ENCODE assay signal across 1 cellular context in the genomic region with DNA sequence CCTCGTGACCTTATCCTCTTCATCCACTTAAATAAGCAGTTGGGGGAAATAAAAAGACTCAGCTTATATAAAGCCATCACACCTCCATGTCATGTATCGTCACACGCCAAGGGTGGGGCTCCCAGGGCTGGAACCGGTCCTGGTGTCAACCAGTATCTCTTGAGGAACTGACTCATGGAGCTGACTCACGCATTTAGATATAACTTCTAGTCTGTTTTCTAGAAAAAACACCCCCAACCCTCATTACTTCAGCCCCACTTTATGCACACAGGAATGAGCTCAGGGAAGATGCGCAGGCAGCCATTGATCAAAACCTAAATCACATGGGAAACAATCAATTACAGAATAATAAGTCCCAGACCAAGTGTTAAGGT.
TF ChIP-seq lines count a peak whose summit lies in the region.

No MANE protein-coding gene starts in this region.

TF ChIP-seq in GM23338, 12 proteins besides CTCF, POLR2A, EP300 and RAD21 (continued from another document):
- TF ChIP-seq, protein P1, sequence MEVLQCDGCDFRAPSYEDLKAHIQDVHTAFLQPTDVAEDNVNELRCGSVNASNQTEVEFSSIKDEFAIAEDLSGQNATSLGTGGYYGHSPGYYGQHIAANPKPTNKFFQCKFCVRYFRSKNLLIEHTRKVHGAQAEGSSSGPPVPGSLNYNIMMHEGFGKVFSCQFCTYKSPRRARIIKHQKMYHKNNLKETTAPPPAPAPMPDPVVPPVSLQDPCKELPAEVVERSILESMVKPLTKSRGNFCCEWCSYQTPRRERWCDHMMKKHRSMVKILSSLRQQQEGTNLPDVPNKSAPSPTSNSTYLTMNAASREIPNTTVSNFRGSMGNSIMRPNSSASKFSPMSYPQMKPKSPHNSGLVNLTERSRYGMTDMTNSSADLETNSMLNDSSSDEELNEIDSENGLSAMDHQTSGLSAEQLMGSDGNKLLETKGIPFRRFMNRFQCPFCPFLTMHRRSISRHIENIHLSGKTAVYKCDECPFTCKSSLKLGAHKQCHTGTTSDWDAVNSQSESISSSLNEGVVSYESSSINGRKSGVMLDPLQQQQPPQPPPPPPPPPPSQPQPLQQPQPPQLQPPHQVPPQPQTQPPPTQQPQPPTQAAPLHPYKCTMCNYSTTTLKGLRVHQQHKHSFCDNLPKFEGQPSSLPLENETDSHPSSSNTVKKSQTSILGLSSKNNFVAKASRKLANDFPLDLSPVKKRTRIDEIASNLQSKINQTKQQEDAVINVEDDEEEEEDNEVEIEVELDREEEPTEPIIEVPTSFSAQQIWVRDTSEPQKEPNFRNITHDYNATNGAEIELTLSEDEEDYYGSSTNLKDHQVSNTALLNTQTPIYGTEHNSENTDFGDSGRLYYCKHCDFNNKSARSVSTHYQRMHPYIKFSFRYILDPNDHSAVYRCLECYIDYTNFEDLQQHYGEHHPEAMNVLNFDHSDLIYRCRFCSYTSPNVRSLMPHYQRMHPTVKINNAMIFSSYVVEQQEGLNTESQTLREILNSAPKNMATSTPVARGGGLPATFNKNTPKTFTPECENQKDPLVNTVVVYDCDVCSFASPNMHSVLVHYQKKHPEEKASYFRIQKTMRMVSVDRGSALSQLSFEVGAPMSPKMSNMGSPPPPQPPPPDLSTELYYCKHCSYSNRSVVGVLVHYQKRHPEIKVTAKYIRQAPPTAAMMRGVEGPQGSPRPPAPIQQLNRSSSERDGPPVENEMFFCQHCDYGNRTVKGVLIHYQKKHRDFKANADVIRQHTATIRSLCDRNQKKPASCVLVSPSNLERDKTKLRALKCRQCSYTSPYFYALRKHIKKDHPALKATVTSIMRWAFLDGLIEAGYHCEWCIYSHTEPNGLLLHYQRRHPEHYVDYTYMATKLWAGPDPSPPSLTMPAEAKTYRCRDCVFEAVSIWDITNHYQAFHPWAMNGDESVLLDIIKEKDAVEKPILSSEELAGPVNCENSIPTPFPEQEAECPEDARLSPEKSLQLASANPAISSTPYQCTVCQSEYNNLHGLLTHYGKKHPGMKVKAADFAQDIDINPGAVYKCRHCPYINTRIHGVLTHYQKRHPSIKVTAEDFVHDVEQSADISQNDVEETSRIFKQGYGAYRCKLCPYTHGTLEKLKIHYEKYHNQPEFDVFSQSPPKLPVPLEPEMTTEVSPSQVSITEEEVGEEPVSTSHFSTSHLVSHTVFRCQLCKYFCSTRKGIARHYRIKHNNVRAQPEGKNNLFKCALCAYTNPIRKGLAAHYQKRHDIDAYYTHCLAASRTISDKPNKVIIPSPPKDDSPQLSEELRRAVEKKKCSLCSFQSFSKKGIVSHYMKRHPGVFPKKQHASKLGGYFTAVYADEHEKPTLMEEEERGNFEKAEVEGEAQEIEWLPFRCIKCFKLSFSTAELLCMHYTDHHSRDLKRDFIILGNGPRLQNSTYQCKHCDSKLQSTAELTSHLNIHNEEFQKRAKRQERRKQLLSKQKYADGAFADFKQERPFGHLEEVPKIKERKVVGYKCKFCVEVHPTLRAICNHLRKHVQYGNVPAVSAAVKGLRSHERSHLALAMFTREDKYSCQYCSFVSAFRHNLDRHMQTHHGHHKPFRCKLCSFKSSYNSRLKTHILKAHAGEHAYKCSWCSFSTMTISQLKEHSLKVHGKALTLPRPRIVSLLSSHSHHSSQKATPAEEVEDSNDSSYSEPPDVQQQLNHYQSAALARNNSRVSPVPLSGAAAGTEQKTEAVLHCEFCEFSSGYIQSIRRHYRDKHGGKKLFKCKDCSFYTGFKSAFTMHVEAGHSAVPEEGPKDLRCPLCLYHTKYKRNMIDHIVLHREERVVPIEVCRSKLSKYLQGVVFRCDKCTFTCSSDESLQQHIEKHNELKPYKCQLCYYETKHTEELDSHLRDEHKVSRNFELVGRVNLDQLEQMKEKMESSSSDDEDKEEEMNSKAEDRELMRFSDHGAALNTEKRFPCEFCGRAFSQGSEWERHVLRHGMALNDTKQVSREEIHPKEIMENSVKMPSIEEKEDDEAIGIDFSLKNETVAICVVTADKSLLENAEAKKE (CRISPR knock-in tag; IDR thresholded peaks at IDR 0.05), result no peak
- TF ChIP-seq CREB1 (CRISPR knock-in tag; IDR thresholded peaks at IDR 0.05; ENCODE audit: low read depth), result no peak
- no peak for TF ChIP-seq POLR2AphosphoS5 (IDR thresholded peaks at IDR 0.05; ENCODE audit: low read depth)
- TF ChIP-seq EZH2 (IDR thresholded peaks at IDR 0.05; ENCODE audit: low read depth, unreplicated experiment), result no peak
- TF ChIP-seq STAT1 (IDR thresholded peaks at IDR 0.05; ENCODE audit: unreplicated experiment), result no peak
